In genomic region chr19:37303591-37304171, GRCh38 we compare ENCODE assay signal across 10 cellular contexts.
A peak's percentile ranks its signal among the peaks of the same experiment; 100 is the strongest.
DNase-seq lines count a peak whose midpoint lies in the region; ATAC-seq and TF ChIP-seq lines count a peak whose summit lies in the region.
"Had no signal": no experiment of that assay in that cellular context is flagged by ENCODE, and none has a peak within 500 bp of the region (broad histone marks: within the 10 kb centered on the region; RNA-seq: fewer than 3 reads in every experiment).

No MANE protein-coding gene starts in this region.

- H3K36me3 ChIP-seq in CD8-positive, alpha-beta T cell (ENCODE audit: insufficient read depth, low read length) = no peaks in the 10 kb centered on the region
- H3K36me3 ChIP-seq in iPS-15b (ENCODE audit: control insufficient read depth, insufficient read depth, low read length) (no peaks in the 10 kb centered on the region), sigmoid colon (no peaks in the 10 kb centered on the region)

- TF ChIP-seq POLR2A in sigmoid colon (IDR thresholded peaks at IDR 0.05) = no peak

- POLR2A ChIA-PET in CD8-positive, alpha-beta T cell (lab: Charles Lee) = no interaction called here

- H3K9ac ChIP-seq in iPS-15b (ENCODE audit: low read depth, low read length) = peak overlapping the region; percentile 81
- H3K9ac ChIP-seq: KMS-11 had no signal

- H3K27me3 ChIP-seq in CD8-positive, alpha-beta T cell (ENCODE audit: insufficient read depth, low read length) = no peaks in the 10 kb centered on the region
- no peaks in the 10 kb centered on the region for H3K27me3 ChIP-seq in iPS-15b (ENCODE audit: control insufficient read depth, insufficient read depth, low read length)
- no peaks in the 10 kb centered on the region for H3K27me3 ChIP-seq in sigmoid colon

- no peak overlapping the region for H3K4me3 ChIP-seq in CD8-positive, alpha-beta T cell (ENCODE audit: low read depth, low read length)
- H3K4me3 ChIP-seq in astrocyte of the spinal cord (ENCODE audit: low read depth, low read length) (peak overlapping the region; percentile 16), iPS-15b (ENCODE audit: low read depth, low read length) (peak overlapping the region; percentile 86), sigmoid colon (peak overlapping the region; percentile 38 to 53 (median 46))

- peaks cover 4% of the 10 kb centered on the region for H3K27me3 Mint-ChIP-seq in CD8-positive, alpha-beta T cell (ENCODE audit: low read depth)
- H3K27me3 Mint-ChIP-seq: activated CD4-positive, alpha-beta T cell treated with anti-CD3 and anti-CD28 coated beads, Interleukin-2, amount 10 ng/mL, durations not matched to agents 24 days and 14 days had no signal

- DNase-seq in CD8-positive, alpha-beta T cell = no peak
- DNase-seq in astrocyte of the spinal cord (ENCODE audit: low read depth, low spot score) (no peak), sigmoid colon (peak; percentile 55), NCI-H2029 (lab: John Stamatoyannopoulos, UW) (no peak)
- DNase-seq: activated CD4-positive, alpha-beta T cell treated with anti-CD3 and anti-CD28 coated beads, Interleukin-2, amount 10 ng/mL, durations not matched to agents 24 days and 14 days had no signal

- CTCF ChIA-PET in CD8-positive, alpha-beta T cell (lab: Charles Lee) = no interaction called here

- H3K4me3 Mint-ChIP-seq in CD8-positive, alpha-beta T cell = peak overlapping the region; percentile 61
- H3K4me3 Mint-ChIP-seq: activated CD4-positive, alpha-beta T cell treated with anti-CD3 and anti-CD28 coated beads, Interleukin-2, amount 10 ng/mL, durations not matched to agents 24 days and 14 days had no signal

- TF ChIP-seq CTCF in CD8-positive, alpha-beta T cell (IDR thresholded peaks at IDR 0.05) = no peak
- TF ChIP-seq CTCF in astrocyte of the spinal cord (IDR thresholded peaks at IDR 0.05; ENCODE audit: low read depth, low read length) = no peak
- TF ChIP-seq CTCF in sigmoid colon (IDR thresholded peaks at IDR 0.05) = no peak

- intact Hi-C loops in CD8-positive, alpha-beta T cell (cut with DNase I, micrococcal nuclease) = no loop called here
- intact Hi-C loops in sigmoid colon (cut with DNase I) = no loop called here

- peaks cover 2% of the 10 kb centered on the region for H3K9me3 Mint-ChIP-seq in CD8-positive, alpha-beta T cell

- in situ Hi-C loops in astrocyte of the spinal cord (cut with HindIII; ENCODE audit: low sequenced_read_pairs) = no loop called here

- 62 to 72% methylated on average over 36 of the region's 36 CpGs for WGBS in sigmoid colon, 2 donors

- no peak for ATAC-seq in CD8-positive, alpha-beta T cell
- ATAC-seq in GM21390 (IDR thresholded peaks at IDR 0.05; ENCODE audit: unreplicated experiment) (no peak), HG03354 (IDR thresholded peaks at IDR 0.05; ENCODE audit: poor library complexity, severe bottlenecking, unreplicated experiment) (no peak), HG03175 (IDR thresholded peaks at IDR 0.05; ENCODE audit: unreplicated experiment) (no peak)

- no peak for TF ChIP-seq EP300 in sigmoid colon (IDR thresholded peaks at IDR 0.05)

- H3K4me1 Mint-ChIP-seq in CD8-positive, alpha-beta T cell (ENCODE audit: low read depth) = no peaks in the 10 kb centered on the region
- H3K4me1 Mint-ChIP-seq: activated CD4-positive, alpha-beta T cell treated with anti-CD3 and anti-CD28 coated beads, Interleukin-2, amount 10 ng/mL, durations not matched to agents 24 days and 14 days had no signal

- H3K4me1 ChIP-seq in CD8-positive, alpha-beta T cell (ENCODE audit: insufficient read depth, low read length) = no peaks in the 10 kb centered on the region
- H3K4me1 ChIP-seq in iPS-15b (ENCODE audit: control insufficient read depth, insufficient read depth, low read length) (no peaks in the 10 kb centered on the region), sigmoid colon (no peaks in the 10 kb centered on the region)

- no peaks in the 10 kb centered on the region for H3K36me3 Mint-ChIP-seq in CD8-positive, alpha-beta T cell

- H3K9me3 ChIP-seq in CD8-positive, alpha-beta T cell (ENCODE audit: low read length) = no peaks in the 10 kb centered on the region
- H3K9me3 ChIP-seq in iPS-15b (ENCODE audit: control insufficient read depth, insufficient read depth, low read length) = no peaks in the 10 kb centered on the region
- H3K9me3 ChIP-seq in sigmoid colon = peaks cover 0 to 3% (median 2%) of the 10 kb centered on the region in 4 donors

- no peak overlapping the region for H3K27ac Mint-ChIP-seq in CD8-positive, alpha-beta T cell
- H3K27ac Mint-ChIP-seq: activated CD4-positive, alpha-beta T cell treated with anti-CD3 and anti-CD28 coated beads, Interleukin-2, amount 10 ng/mL, durations not matched to agents 24 days and 14 days had no signal

- H3K27ac ChIP-seq in CD8-positive, alpha-beta T cell (ENCODE audit: low read depth, low read length) = no peak overlapping the region
- H3K27ac ChIP-seq in sigmoid colon = peak overlapping the region; percentile 33 to 71 (median 52)
- H3K27ac ChIP-seq: KMS-11 had no signal
